In genomic region chr12:132761032-132761910, GRCh38 we compare ENCODE assay signal across 8 cellular contexts. TPM values are rescaled to one million over a fixed set of nuclear protein-coding genes. Genes with fewer than 3 reads are reported as not detected.
DNase-seq lines count a peak whose midpoint lies in the region; ATAC-seq and TF ChIP-seq lines count a peak whose summit lies in the region.

ANKLE2 (minus strand) TSS chr12:132761832; CDS start chr12:132761798, 34 bp downstream.

- H3K27ac Mint-ChIP-seq in CD4-positive, alpha-beta T cell, result peak within 1 kb of the TSS; percentile 95
- peak within 1 kb of the TSS; percentile 99 for H3K27ac Mint-ChIP-seq in activated naive CD4-positive, alpha-beta T cell treated with anti-CD3 and anti-CD28 coated beads, Interleukin-2, amount 50 U/mL, for 24 hours
- H3K27ac Mint-ChIP-seq in glutamatergic neuron (ENCODE audit: unreplicated experiment), result peak within 1 kb of the TSS; percentile 97

- no peaks in the 10 kb centered on the region for H3K27me3 ChIP-seq in CD4-positive, alpha-beta T cell (ENCODE audit: control insufficient read depth, insufficient read depth, low read length)
- no peaks in the 10 kb centered on the region for H3K27me3 ChIP-seq in transverse colon

- POLR2A ChIA-PET in CD4-positive, alpha-beta T cell (lab: Charles Lee), result interaction anchor here (0.9 to 2.4 kb wide), 4 partner anchors 50 to 369 kb away, joined by 3 to 9 read pairs (median 4); partner anchors contain the start of genes PGAM5, ZNF10 and ZNF891

- TF ChIP-seq CTCF in CD4-positive, alpha-beta T cell (IDR thresholded peaks at IDR 0.05), result no peak
- TF ChIP-seq CTCF in glutamatergic neuron (IDR thresholded peaks at IDR 0.05; ENCODE audit: partially characterized antibody, unreplicated experiment) (no peak), transverse colon (IDR thresholded peaks at IDR 0.05) (no peak)

- no peak for TF ChIP-seq POLR2A in transverse colon (IDR thresholded peaks at IDR 0.05)

- H3K4me3 ChIP-seq in transverse colon, result peak within 1 kb of the TSS; percentile 90 to 100 (median 99)

- intact Hi-C loops in CD4-positive, alpha-beta T cell (cut with DNase I, micrococcal nuclease), result loop anchor here (5.0 kb wide), 3 partner anchors 74 to 196 kb away; partner anchors contain the start of genes CHFR (in 1 of the 2), POLE (in 1 of the 2), PXMP2 (in 1 of the 2) and ZNF605 (in 1 of the 2)
- intact Hi-C loops in posterior vena cava (cut with DNase I) (no loop called here), transverse colon (cut with DNase I; ENCODE audit: low total_unique reads) (no loop called here)

- peak; percentile 31 to 61 (median 46) for DNase-seq in CD4-positive, alpha-beta T cell
- DNase-seq in SK-N-DZ (ENCODE audit: low spot score) (peak; percentile 35), glutamatergic neuron (peak; percentile 63), posterior vena cava (ENCODE audit: low spot score) (peak; percentile 91), transverse colon (peak; percentile 50)

- H3K9me3 Mint-ChIP-seq in CD4-positive, alpha-beta T cell, result no peaks in the 10 kb centered on the region
- no peaks in the 10 kb centered on the region for H3K9me3 Mint-ChIP-seq in activated naive CD4-positive, alpha-beta T cell treated with anti-CD3 and anti-CD28 coated beads, Interleukin-2, amount 50 U/mL, for 24 hours
- peaks cover 10% of the 10 kb centered on the region for H3K9me3 Mint-ChIP-seq in glutamatergic neuron (ENCODE audit: unreplicated experiment)

- no peaks in the 10 kb centered on the region for H3K27me3 Mint-ChIP-seq in CD4-positive, alpha-beta T cell
- no peaks in the 10 kb centered on the region for H3K27me3 Mint-ChIP-seq in activated naive CD4-positive, alpha-beta T cell treated with anti-CD3 and anti-CD28 coated beads, Interleukin-2, amount 50 U/mL, for 24 hours
- peaks cover 5% of the 10 kb centered on the region for H3K27me3 Mint-ChIP-seq in glutamatergic neuron (ENCODE audit: unreplicated experiment)

- peak within 1 kb of the TSS; percentile 86 for H3K27ac ChIP-seq in CD4-positive, alpha-beta T cell (ENCODE audit: low read depth, low read length)
- peak within 1 kb of the TSS; percentile 97 to 100 (median 98) for H3K27ac ChIP-seq in transverse colon

- H3K4me1 ChIP-seq in transverse colon, result peaks cover 15 to 24% (median 17%) of the 10 kb centered on the region in 4 donors

- peaks cover 21% of the 10 kb centered on the region for H3K36me3 Mint-ChIP-seq in CD4-positive, alpha-beta T cell (ENCODE audit: low read depth)
- H3K36me3 Mint-ChIP-seq in activated naive CD4-positive, alpha-beta T cell treated with anti-CD3 and anti-CD28 coated beads, Interleukin-2, amount 50 U/mL, for 24 hours, result peaks cover 10% of the 10 kb centered on the region
- H3K36me3 Mint-ChIP-seq in glutamatergic neuron (ENCODE audit: unreplicated experiment), result no peaks in the 10 kb centered on the region

- CTCF ChIA-PET in CD4-positive, alpha-beta T cell (lab: Charles Lee), result interaction anchor here (0.9 to 1.1 kb wide), 2 partner anchors 10 to 68 kb away, joined by 3 to 4 read pairs; partner anchors contain the start of gene GOLGA3

- peaks cover 0 to 4% (median 0%) of the 10 kb centered on the region in 4 donors for H3K36me3 ChIP-seq in transverse colon

- peak; percentile 56 for ATAC-seq in CD4-positive, alpha-beta T cell (ENCODE audit: poor library complexity)
- ATAC-seq in GM19372 (IDR thresholded peaks at IDR 0.05; ENCODE audit: low read depth, unreplicated experiment) (peak; percentile 38), HG03469 (IDR thresholded peaks at IDR 0.05; ENCODE audit: unreplicated experiment) (peak; percentile 8)

- WGBS in transverse colon (ENCODE audit: low coverage in 1 of 2), 2 donors, result 0 to 1% methylated on average over 3 to 51 of the region's 95 CpGs

- H3K4me3 Mint-ChIP-seq in CD4-positive, alpha-beta T cell, result peak within 1 kb of the TSS; percentile 93
- peak within 1 kb of the TSS; percentile 98 for H3K4me3 Mint-ChIP-seq in activated naive CD4-positive, alpha-beta T cell treated with anti-CD3 and anti-CD28 coated beads, Interleukin-2, amount 50 U/mL, for 24 hours
- H3K4me3 Mint-ChIP-seq in glutamatergic neuron (ENCODE audit: unreplicated experiment), result peak within 1 kb of the TSS; percentile 99

- no peaks in the 10 kb centered on the region for H3K9me3 ChIP-seq in CD4-positive, alpha-beta T cell (ENCODE audit: control insufficient read depth, low read length)
- H3K9me3 ChIP-seq in transverse colon, result no peaks in the 10 kb centered on the region

- H3K4me1 Mint-ChIP-seq in CD4-positive, alpha-beta T cell (ENCODE audit: low read depth), result peaks cover 36% of the 10 kb centered on the region
- H3K4me1 Mint-ChIP-seq in activated naive CD4-positive, alpha-beta T cell treated with anti-CD3 and anti-CD28 coated beads, Interleukin-2, amount 50 U/mL, for 24 hours, result peaks cover 26% of the 10 kb centered on the region
- peaks cover 10% of the 10 kb centered on the region for H3K4me1 Mint-ChIP-seq in glutamatergic neuron (ENCODE audit: low read depth, unreplicated experiment)

- in situ Hi-C loops in transverse colon (cut with MboI; ENCODE audit: low pct_ligation_motif_present in 1 of 4, low pct_unique_long_range_greater_than_20kb in 1 of 4, low sequenced_read_pairs in 3 of 4), result no loop called here

- TF ChIP-seq EP300 in transverse colon (IDR thresholded peaks at IDR 0.05; ENCODE audit: low read depth), result no peak

RNA-seq across cellular contexts. Expression of gene ANKLE2, which starts in this region (rescaled TPM):
- total RNA-seq in CD4-positive, alpha-beta T cell, result 10 to 100 TPM; 61.7 to 65.7 TPM
- 71.3 and 81.4 TPM in 2 replicates for polyA plus RNA-seq in SK-N-DZ (2014; cell fraction: cytosol; rRNA removed)
- polyA plus RNA-seq in SK-N-DZ (2014; cell fraction: nucleus; rRNA removed), result 303 and 399 TPM in 2 replicates
- 105 TPM for total RNA-seq in glutamatergic neuron (ENCODE audit: unreplicated experiment)
- total RNA-seq in posterior vena cava, result 10 to 100 TPM; 36.6 to 43.5 TPM
- 100 to 1,000 TPM in 2 of 4 donors, 10 to 100 TPM in 2; 46.0 to 146 (median 88.6) TPM for total RNA-seq in transverse colon

Comparison
In these comparisons a context has a peak if more than half of its experiments do, and no peak if none do; other contexts are left out.
1. Peak in every context shown above with its lines: DNase-seq, ATAC-seq, H3K4me3 ChIP-seq and H3K27ac ChIP-seq.
2. DNase-seq: peak in every context shown above with its lines; median percentile 91 in posterior vena cava; 63 in glutamatergic neuron; 50 in transverse colon; 46 in CD4-positive, alpha-beta T cell; 35 in SK-N-DZ.
3. intact Hi-C loops: an anchor here in CD4-positive, alpha-beta T cell (5.0 kb wide); none called in posterior vena cava and transverse colon.